Comparison of ENCODE assay signal across 30 cellular contexts in genomic region chr2:135925571-135925970, GRCh38. TPM values are rescaled to one million over a fixed set of nuclear protein-coding genes. Genes with fewer than 3 reads are reported as not detected.
DNase-seq lines count a peak whose midpoint lies in the region; FAIRE-seq and TF ChIP-seq lines count a peak whose summit lies in the region.
"Had no signal": no experiment of that assay in that cellular context is flagged by ENCODE, and none has a peak within 500 bp of the region (broad histone marks: within the 10 kb centered on the region; RNA-seq: fewer than 3 reads in every experiment).

No MANE protein-coding gene starts in this region.

- H3K27me3 ChIP-seq in brain microvascular endothelial cell (replicated peaks): no peaks in the 10 kb centered on the region
- H3K27me3 ChIP-seq: ascending aorta, gastrocnemius medialis, MG63, transverse colon had no signal

- TF ChIP-seq CTCF in brain microvascular endothelial cell (IDR thresholded peaks at IDR 0.05; ENCODE audit: low read depth, low read length, missing control alignments): no peak

- in situ Hi-C loops in brain microvascular endothelial cell (cut with HindIII; ENCODE audit: low pct_ligation_motif_present, low sequenced_read_pairs): no loop called here

- DNase-seq in GM18507 (ENCODE audit: extremely low spot score, insufficient read length, low read depth): no peak
- no peak for DNase-seq in brain microvascular endothelial cell
- no peak for DNase-seq in frontal cortex (ENCODE audit: low spot score in 2 of 2)
- peak; percentile 9 for DNase-seq in smooth muscle cell of the brain vasculature (ENCODE audit: low read depth, low spot score)
- DNase-seq in islet precursor cell: no peak
- no peak for DNase-seq in NCI-H1105 (lab: John Stamatoyannopoulos, UW)
- DNase-seq in activated naive CD4-positive, alpha-beta T cell treated with Interleukin-2 at 50 U/mL for 16 hours: no peak
- DNase-seq: activated B cell treated with CpG ODN at 0.5 μM for 24 hours; activated CD4-positive, alpha-beta T cell treated with anti-CD3 and anti-CD28 coated beads, Interleukin-2, amount 50 U/mL, for 1 hour; CD4-positive, alpha-beta T cell; central memory CD4-positive, alpha-beta T cell; gastrocnemius medialis; hippocampal formation; immature natural killer cell; KG1; left ventricle myocardium inferior; mesendoderm; MG63; NCI-H1417; NCI-H2029 treated with DMSO at 0.1 percent for 48 hours; NCI-H2227 treated with DMSO at 0.1 percent for 48 hours; NCI-H69; psoas muscle; SHP77 treated with DMSO at 0.1 percent for 48 hours; stimulated activated CD4-positive, alpha-beta T cell treated with anti-CD3 and anti-CD28 coated beads, Interleukin-1b, Interleukin-23, amount 100 ng/mL, for 48 hours; T1000; transverse colon had no signal

- H3K27ac ChIP-seq in brain microvascular endothelial cell: peak overlapping the region; percentile 22
- H3K27ac ChIP-seq: ascending aorta, gastrocnemius medialis, left ventricle myocardium inferior, psoas muscle, transverse colon had no signal

- peaks cover 5% of the 10 kb centered on the region for H3K36me3 ChIP-seq in brain microvascular endothelial cell (replicated peaks)

- no peak overlapping the region for H3K4me3 ChIP-seq in brain microvascular endothelial cell (ENCODE audit: low read depth, low read length)
- H3K4me3 ChIP-seq: ascending aorta, gastrocnemius medialis, GM23338, left ventricle myocardium inferior, MG63, psoas muscle, transverse colon had no signal

- FAIRE-seq in GM18507 (lab: Jason Lieb, UNC) (peak; percentile 60), frontal cortex (lab: Jason Lieb, UNC) (peak; percentile 31)
- FAIRE-seq: GM12891 had no signal

RNA-seq across cellular contexts. Expression of gene MCM6, which starts 49.3 kb away (rescaled TPM):
- total RNA-seq in frontal cortex: 20.8 TPM

RNA-seq across cellular contexts. Expression of gene DARS1, which starts 59.9 kb away (rescaled TPM):
- 54.6 TPM for total RNA-seq in frontal cortex
